11 cellular contexts compared by ENCODE assay signal in genomic region chr17:2237960-2238359, GRCh38.
DNase-seq lines count a peak whose midpoint lies in the region; ATAC-seq, FAIRE-seq and TF ChIP-seq lines count a peak whose summit lies in the region.
"Had no signal": no experiment of that assay in that cellular context is flagged by ENCODE, and none has a peak within 500 bp of the region (broad histone marks: within the 10 kb centered on the region; RNA-seq: fewer than 3 reads in every experiment).

No MANE protein-coding gene starts in this region.

- intact Hi-C loops in OCI-LY7 (cut with micrococcal nuclease; ENCODE audit: unreplicated experiment): no loop called here
- intact Hi-C loops in right cardiac atrium (cut with DNase I): loop anchor here in 3 of 4 donors (2.0 to 10.0 kb wide), 3 partner anchors 66 to 183 kb away; partner anchors contain the start of gene HIC1 (in 1 of the 3)

- no peak for ATAC-seq in right cardiac atrium
- ATAC-seq in HG02981 (IDR thresholded peaks at IDR 0.05; ENCODE audit: unreplicated experiment): no peak

- peak overlapping the region; percentile 76 for H3K4me2 ChIP-seq in OCI-LY7 (ENCODE audit: low read length)

- no peak for DNase-seq in OCI-LY7 (ENCODE audit: low spot score)
- DNase-seq in right cardiac atrium: no peak
- DNase-seq in small intestine: no peak
- no peak for DNase-seq in NCI-H1417 (lab: John Stamatoyannopoulos, UW)
- DNase-seq in NCI-H2227 (lab: John Stamatoyannopoulos, UW; ENCODE audit: unreplicated experiment): no peak
- DNase-seq in NCI-H226: no peak
- DNase-seq: NCI-H2107, occipital lobe had no signal

- POLR2A ChIA-PET in OCI-LY7 (lab: Charles Lee): interaction anchor here (0.5 to 0.7 kb wide), 4 partner anchors 14 to 352 kb away, joined by 3 to 6 read pairs (median 3); no protein-coding TSS in a partner anchor

- H3K9me3 ChIP-seq in OCI-LY7 (ENCODE audit: low read length) (no peaks in the 10 kb centered on the region), right cardiac atrium (ENCODE audit: control insufficient read depth, low read length) (no peaks in the 10 kb centered on the region), small intestine (ENCODE audit: control insufficient read depth, low read depth) (no peaks in the 10 kb centered on the region)

- TF ChIP-seq CTCF in OCI-LY7 (conservative IDR thresholded peaks at IDR 0.05; ENCODE audit: low read length): no peak

- CTCF ChIA-PET in OCI-LY7 (lab: Charles Lee; ENCODE audit: unreplicated experiment): interaction anchor here (0.5 kb wide), 1 partner anchor 589 kb away, joined by 3 read pairs; no protein-coding TSS in a partner anchor

- H3K27ac ChIP-seq in OCI-LY7 (ENCODE audit: low read depth, low read length, poor library complexity, severe bottlenecking) (peak overlapping the region; percentile 62), right cardiac atrium (ENCODE audit: low read length) (peak overlapping the region; percentile 93), small intestine (ENCODE audit: low read depth in 1 of 2, low read length in 1 of 2) (peak overlapping the region; percentile 39 to 91)

- 35% methylated on average over 3 of the region's 3 CpGs for WGBS in right cardiac atrium
- 54 to 96% (median 87%) methylated on average over 3 of the region's 3 CpGs for WGBS in small intestine, 3 donors

- peaks cover 46% of the 10 kb centered on the region for H3K4me1 ChIP-seq in OCI-LY7 (ENCODE audit: insufficient read depth, low read length, poor library complexity, severe bottlenecking)
- H3K4me1 ChIP-seq in right cardiac atrium (ENCODE audit: control insufficient read depth, insufficient read depth, low read length): peaks cover 10% of the 10 kb centered on the region
- H3K4me1 ChIP-seq in small intestine (ENCODE audit: control insufficient read depth in 2 of 2, insufficient read depth in 1 of 2, low read depth in 1 of 2, low read length in 1 of 2): peaks cover 0 to 4% of the 10 kb centered on the region in 2 donors

- peaks cover 38% of the 10 kb centered on the region for H3K36me3 ChIP-seq in OCI-LY7 (ENCODE audit: insufficient read depth, low read length)
- H3K36me3 ChIP-seq in small intestine (ENCODE audit: control insufficient read depth in 2 of 2, insufficient read depth in 2 of 2, low read length in 2 of 2): peaks cover 0 to 5% of the 10 kb centered on the region in 2 donors

- peak overlapping the region; percentile 10; the same call in 1 of the 2 replicates for H3K4me3 ChIP-seq in GM08714 (ENCODE audit: low read length)
- no peak overlapping the region for H3K4me3 ChIP-seq in OCI-LY7 (ENCODE audit: low read depth, low read length, poor library complexity, severe bottlenecking)
- H3K4me3 ChIP-seq in right cardiac atrium (ENCODE audit: low read length): peak overlapping the region; percentile 12
- no peak overlapping the region for H3K4me3 ChIP-seq in small intestine (ENCODE audit: low read depth in 1 of 2, low read length in 2 of 2)

- H3K27me3 ChIP-seq in right cardiac atrium (ENCODE audit: control insufficient read depth, insufficient read depth) (no peaks in the 10 kb centered on the region), small intestine (ENCODE audit: control insufficient read depth in 2 of 2, insufficient read depth in 2 of 2, low read length in 2 of 2) (no peaks in the 10 kb centered on the region)

- no peak for FAIRE-seq in small intestine (lab: Jason Lieb, UNC)
- FAIRE-seq: islet of Langerhans had no signal

- H4K20me1 ChIP-seq in OCI-LY7 (ENCODE audit: insufficient read depth, low read length): no peaks in the 10 kb centered on the region

- H3K9me2 ChIP-seq in OCI-LY7 (ENCODE audit: insufficient read depth, low read length): no peaks in the 10 kb centered on the region

- H2AFZ ChIP-seq in OCI-LY7 (ENCODE audit: low read length): peak overlapping the region; percentile 43; the same call in 1 of the 2 replicates

- no peaks in the 10 kb centered on the region for H3K79me2 ChIP-seq in OCI-LY7 (ENCODE audit: insufficient read depth, low read depth, low read length)

- BruUV-seq in OCI-LY7 (replicated peaks; lab: Mats Ljungman, UMichigan): no TSS peak

Comparison
In these comparisons a context has a peak if more than half of its experiments do, and no peak if none do; other contexts are left out.
1. H3K4me3 ChIP-seq: peak in GM08714 (single experiment) and right cardiac atrium (single experiment); none in OCI-LY7 (single experiment) and small intestine (0 of 2).
2. Peak in every context shown above with its lines, with median percentiles within 50 percentile points of each other: H3K27ac ChIP-seq.